In genomic region chr20:6828794-6829423, GRCh38 we compare ENCODE assay signal across 8 cellular contexts.
DNase-seq lines count a peak whose midpoint lies in the region; ATAC-seq and TF ChIP-seq lines count a peak whose summit lies in the region.

No MANE protein-coding gene starts in this region.

- TF ChIP-seq CTCF in PC-3 (conservative IDR thresholded peaks at IDR 0.05; ENCODE audit: low read depth, low read length) (peak; percentile 83), breast epithelium (IDR thresholded peaks at IDR 0.05) (peak; percentile 45 to 76 (median 48))

- ATAC-seq in activated T-cell treated with anti-CD3 and anti-CD28 coated beads, Interleukin-2, amount 50 U/mL, for 4 hours: no peak
- ATAC-seq in PC-3: peak; percentile 89

- no peaks in the 10 kb centered on the region for H3F3A ChIP-seq in PC-3 (ENCODE audit: low read length, unreplicated experiment)

- no peak overlapping the region for H2AFZ ChIP-seq in PC-3 (ENCODE audit: low read length)

- H3K9me3 ChIP-seq in PC-3 (ENCODE audit: low read length): no peaks in the 10 kb centered on the region
- no peaks in the 10 kb centered on the region for H3K9me3 ChIP-seq in breast epithelium

- no TSS peak for BruUV-seq in PC-3 (replicated peaks; lab: Mats Ljungman, UMichigan)

- TF ChIP-seq POLR2A in breast epithelium (IDR thresholded peaks at IDR 0.05): no peak

- CTCF ChIA-PET in PC-3 (lab: Charles Lee): interaction anchor here (0.7 kb wide), 1 partner anchor 1710 kb away, joined by 3 read pairs; no protein-coding TSS in a partner anchor

- H3K9ac ChIP-seq in PC-3 (ENCODE audit: low read length): no peak overlapping the region

- POLR2A ChIA-PET in PC-3 (lab: Charles Lee; ENCODE audit: unreplicated experiment): no interaction called here

- no peaks in the 10 kb centered on the region for H3K79me2 ChIP-seq in PC-3 (ENCODE audit: low read length)

- no peaks in the 10 kb centered on the region for H3K36me3 Mint-ChIP-seq in activated T-cell treated with anti-CD3 and anti-CD28 coated beads, Interleukin-2, amount 50 U/mL, for 4 hours (ENCODE audit: insufficient read depth)

- H3K4me1 ChIP-seq in PC-3 (ENCODE audit: insufficient read depth, low read length): peaks cover 5% of the 10 kb centered on the region; the same call in 1 of the 2 replicates
- H3K4me1 ChIP-seq in breast epithelium: no peaks in the 10 kb centered on the region

- H3K36me3 ChIP-seq in PC-3 (ENCODE audit: low read depth, low read length) (no peaks in the 10 kb centered on the region), breast epithelium (no peaks in the 10 kb centered on the region)

- H3K4me1 Mint-ChIP-seq in activated T-cell treated with anti-CD3 and anti-CD28 coated beads, Interleukin-2, amount 50 U/mL, for 4 hours (ENCODE audit: low read depth): no peaks in the 10 kb centered on the region

- no peak overlapping the region for H3K4me3 Mint-ChIP-seq in activated T-cell treated with anti-CD3 and anti-CD28 coated beads, Interleukin-2, amount 50 U/mL, for 4 hours

- no peak overlapping the region for H3K4me3 ChIP-seq in Jurkat, Clone E6-1 (ENCODE audit: low read length)
- H3K4me3 ChIP-seq in PC-3 (ENCODE audit: low read length) (no peak overlapping the region), breast epithelium (no peak overlapping the region)

- H3K9me2 ChIP-seq in PC-3 (replicated peaks; ENCODE audit: low read length): no peaks in the 10 kb centered on the region

- peak; percentile 7 for DNase-seq in activated T-cell treated with anti-CD3 and anti-CD28 coated beads for 4 hours
- no peak for DNase-seq in activated T-cell treated with anti-CD3 and anti-CD28 coated beads, Interleukin-2, amount 50 U/mL, for 4 hours
- peak; percentile 51 for DNase-seq in H4 (ENCODE audit: low spot score)
- DNase-seq in Jurkat, Clone E6-1 (ENCODE audit: low read depth, low spot score): peak; percentile 35
- peak; percentile 85 for DNase-seq in PC-3
- DNase-seq in breast epithelium (ENCODE audit: low spot score in 2 of 2): peak; percentile 27 to 67
- DNase-seq in islet precursor cell: peak; percentile 80
- DNase-seq in stimulated activated CD4-positive, alpha-beta T cell treated with anti-CD3 and anti-CD28 coated beads, Interleukin-1b, Interleukin-23, amount 100 ng/mL, for 48 hours: peak; percentile 34

- H3K27me3 Mint-ChIP-seq in activated T-cell treated with anti-CD3 and anti-CD28 coated beads, Interleukin-2, amount 50 U/mL, for 4 hours (ENCODE audit: low read depth): no peaks in the 10 kb centered on the region

- H4K20me1 ChIP-seq in PC-3 (ENCODE audit: low read length): no peaks in the 10 kb centered on the region

- intact Hi-C loops in PC-3 (cut with micrococcal nuclease): loop anchor here (2.0 to 10.0 kb wide), 4 partner anchors 456 to 1098 kb away; no protein-coding TSS in a partner anchor
- intact Hi-C loops in breast epithelium (cut with DNase I; ENCODE audit: low total_unique reads): no loop called here

- H3K9me3 Mint-ChIP-seq in activated T-cell treated with anti-CD3 and anti-CD28 coated beads, Interleukin-2, amount 50 U/mL, for 4 hours: no peaks in the 10 kb centered on the region

- H3K27me3 ChIP-seq in PC-3 (ENCODE audit: low read length): peaks cover 25% of the 10 kb centered on the region
- H3K27me3 ChIP-seq in breast epithelium: no peaks in the 10 kb centered on the region

- H3K27ac ChIP-seq in PC-3 (ENCODE audit: low read length): no peak overlapping the region
- H3K27ac ChIP-seq in breast epithelium: no peak overlapping the region

- H3K4me2 ChIP-seq in PC-3 (ENCODE audit: low read length): no peak overlapping the region
